Comparison of ENCODE assay signal across 27 cellular contexts in the genomic region with DNA sequence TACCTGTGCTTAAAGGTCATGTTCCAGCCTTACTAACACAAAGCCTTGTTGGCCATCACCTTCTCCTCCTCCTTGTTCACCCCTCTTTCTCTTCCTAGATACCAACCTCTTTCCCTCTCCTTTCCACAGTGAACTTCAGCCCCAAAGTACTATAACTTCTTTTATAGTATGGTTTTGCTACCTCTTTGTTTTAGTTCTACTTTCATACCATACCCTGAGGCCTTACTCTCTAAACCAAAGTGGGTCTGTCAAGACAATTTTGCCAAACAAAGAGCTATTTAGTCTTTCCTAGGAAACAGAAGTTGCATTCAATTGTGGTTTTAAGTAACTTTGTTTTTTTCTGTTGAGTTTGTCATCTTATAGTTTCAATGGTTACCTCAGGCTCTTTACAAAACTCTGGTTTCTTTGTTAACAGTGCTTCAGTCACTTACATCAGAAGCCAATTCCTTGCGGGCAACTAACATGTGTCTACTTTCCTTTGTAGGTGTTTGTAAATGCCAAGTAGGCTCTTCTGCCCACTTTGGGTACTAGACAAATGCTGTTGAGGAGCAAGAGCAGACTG.
A peak's percentile ranks its signal among the peaks of the same experiment; 100 is the strongest.
DNase-seq lines count a peak whose midpoint lies in the region; ATAC-seq, FAIRE-seq and TF ChIP-seq lines count a peak whose summit lies in the region.
"Had no signal": no experiment of that assay in that cellular context is flagged by ENCODE, and none has a peak within 500 bp of the region (broad histone marks: within the 10 kb centered on the region; RNA-seq: fewer than 3 reads in every experiment).

No MANE protein-coding gene starts in this region.

- FAIRE-seq in GM12878 (lab: Jason Lieb, UNC) = no peak

- dilution Hi-C loops in mammary epithelial cell (cut with HindIII; ENCODE audit: low sequenced_read_pairs) = no loop called here

- no peak for TF ChIP-seq POLR2A in GM12878 (IDR thresholded peaks at IDR 0.05; ENCODE audit: low read depth, low read length)

- DNase-seq in mammary epithelial cell (peak; percentile 85), MCF 10A (ENCODE audit: unreplicated experiment) (no peak), GM12878 (ENCODE audit: low read depth, low spot score) (no peak), NCI-H2029 treated with DMSO at 0.1 percent for 48 hours (lab: John Stamatoyannopoulos, UW) (no peak), NCI-H446 (lab: John Stamatoyannopoulos, UW) (no peak), osteocyte (ENCODE audit: extremely low spot score, unreplicated experiment) (no peak)
- DNase-seq: activated CD4-positive, CD25-positive, alpha-beta regulatory T cell treated with anti-CD3 and anti-CD28 coated beads, Interleukin-2, amount 50 U/mL, for 72 hours; activated CD8-positive, alpha-beta T cell treated with anti-CD3 and anti-CD28 coated beads for 36 hours; activated effector memory CD4-positive, alpha-beta T cell treated with Interleukin-2 at 50 U/mL for 16 hours; activated naive CD8-positive, alpha-beta T cell treated with anti-CD3 and anti-CD28 coated beads, Interleukin-2, amount 10 ng/mL, durations not matched to agents 7 days and 5 days; AML-193; CD8-positive, alpha-beta T cell; cerebellar nuclear complex; dorsolateral prefrontal cortex; hippocampal formation; KBM-7; left ventricle myocardium superior; mucosa of descending colon; NCI-H1092 treated with DMSO at 0.1 percent for 48 hours; NCI-H187 treated with DMSO at 0.1 percent for 48 hours; NCI-H226; NCI-H774; SW 1271 had no signal

- no peak for TF ChIP-seq RAD21 in GM12878 (IDR thresholded peaks at IDR 0.05; ENCODE audit: insufficient read depth, low read depth, low read length)

- H4K20me1 ChIP-seq in mammary epithelial cell (ENCODE audit: insufficient read depth, low read length) (no peaks in the 10 kb centered on the region), GM12878 (ENCODE audit: control insufficient read depth, insufficient read depth) (no peaks in the 10 kb centered on the region)

- peak overlapping the region; percentile 62 for H3K4me2 ChIP-seq in mammary epithelial cell (ENCODE audit: insufficient read depth, low read depth, low read length)
- no peak overlapping the region for H3K4me2 ChIP-seq in GM12878 (ENCODE audit: control insufficient read depth, insufficient read depth)

- H3K9ac ChIP-seq in mammary epithelial cell (ENCODE audit: insufficient read depth, low read length) = peak overlapping the region; percentile 50
- H3K9ac ChIP-seq in GM12878 (ENCODE audit: control insufficient read depth, insufficient read depth, low read length) = no peak overlapping the region

- H3K27me3 ChIP-seq in mammary epithelial cell (ENCODE audit: insufficient read depth, low read length) = no peaks in the 10 kb centered on the region
- H3K27me3 ChIP-seq in GM12878 (replicated peaks in 1 of 2; ENCODE audit: control insufficient read depth in 2 of 2, insufficient read depth in 2 of 2, low read length in 1 of 2) = no peaks in the 10 kb centered on the region
- H3K27me3 ChIP-seq: dorsolateral prefrontal cortex, tibial nerve had no signal

- H3K27ac Mint-ChIP-seq in MCF 10A (ENCODE audit: low read depth, unreplicated experiment) (no peak overlapping the region), osteocyte (ENCODE audit: unreplicated experiment) (no peak overlapping the region)
- H3K27ac Mint-ChIP-seq: activated CD8-positive, alpha-beta T cell treated with anti-CD3 and anti-CD28 coated beads for 36 hours; activated naive CD8-positive, alpha-beta T cell treated with anti-CD3 and anti-CD28 coated beads, Interleukin-2, amount 10 ng/mL, durations not matched to agents 7 days and 5 days; CD8-positive, alpha-beta T cell; stimulated activated naive CD8-positive, alpha-beta T cell treated with anti-CD3 and anti-CD28 coated beads, Interleukin-15, Interleukin-2, amounts not matched to agents 100 ng/mL and 50 ng/mL, for 24 hours had no signal

- in situ Hi-C loops in mammary epithelial cell (cut with MboI; ENCODE audit: low sequenced_read_pairs in 2 of 2) (loop anchor here in 1 of 2 donors (25.0 kb wide), 1 partner anchor 723 kb away; a partner anchor contains a TSS), GM12878 (cut with MboI) (no loop called here)

- peaks cover 9% of the 10 kb centered on the region for H3K4me1 Mint-ChIP-seq in MCF 10A (ENCODE audit: insufficient read depth, unreplicated experiment)
- no peaks in the 10 kb centered on the region for H3K4me1 Mint-ChIP-seq in osteocyte (ENCODE audit: unreplicated experiment)
- H3K4me1 Mint-ChIP-seq: activated naive CD8-positive, alpha-beta T cell treated with anti-CD3 and anti-CD28 coated beads, Interleukin-2, amount 10 ng/mL, durations not matched to agents 7 days and 5 days had no signal

- intact Hi-C loops in mammary epithelial cell (cut with micrococcal nuclease) = loop anchor here (5.0 to 10.0 kb wide), 2 partner anchors 58 to 265 kb away; no protein-coding TSS in a partner anchor
- intact Hi-C loops in MCF 10A (cut with micrococcal nuclease) = loop anchor here (2.0 to 10.0 kb wide), 2 partner anchors 105 to 929 kb away; no protein-coding TSS in a partner anchor
- intact Hi-C loops in GM12878 (cut with micrococcal nuclease; ENCODE audit: unreplicated experiment) = loop anchor here (2.0 to 5.0 kb wide), 2 partner anchors 768 to 929 kb away; no protein-coding TSS in a partner anchor

- POLR2A ChIA-PET in MCF 10A (lab: Yijun Ruan, JAX) (interaction anchor here (1.2 to 1.9 kb wide), 3 partner anchors 71 to 734 kb away, joined by 3 to 22 read pairs (median 4); a partner anchor contains a TSS), GM12878 (lab: Charles Lee) (no interaction called here)

- H3K4me3 Mint-ChIP-seq in MCF 10A (ENCODE audit: unreplicated experiment) (no peak overlapping the region), osteocyte (ENCODE audit: unreplicated experiment) (no peak overlapping the region)
- H3K4me3 Mint-ChIP-seq: activated CD8-positive, alpha-beta T cell treated with anti-CD3 and anti-CD28 coated beads for 36 hours; activated naive CD8-positive, alpha-beta T cell treated with anti-CD3 and anti-CD28 coated beads, Interleukin-2, amount 10 ng/mL, durations not matched to agents 7 days and 5 days; CD8-positive, alpha-beta T cell; stimulated activated naive CD8-positive, alpha-beta T cell treated with anti-CD3 and anti-CD28 coated beads, Interleukin-15, Interleukin-2, amounts not matched to agents 100 ng/mL and 50 ng/mL, for 24 hours had no signal

- BruUV-seq in mammary epithelial cell (replicated peaks; lab: Mats Ljungman, UMichigan) = no TSS peak
- no TSS peak for BruUV-seq in MCF 10A (replicated peaks; lab: Mats Ljungman, UMichigan)
- BruUV-seq in GM12878 (replicated peaks; lab: Mats Ljungman, UMichigan) = no TSS peak

- H3K4me1 ChIP-seq in mammary epithelial cell (ENCODE audit: insufficient read depth, low read length) = peaks cover 24% of the 10 kb centered on the region
- H3K4me1 ChIP-seq in GM12878 (ENCODE audit: control insufficient read depth, insufficient read depth, low read length) = no peaks in the 10 kb centered on the region
- H3K4me1 ChIP-seq in mesodermal cell (ENCODE audit: control insufficient read depth, insufficient read depth, low read length, poor library complexity, severe bottlenecking) = peaks cover 4% of the 10 kb centered on the region
- H3K4me1 ChIP-seq: tibial nerve had no signal

- H3K27ac ChIP-seq in mammary epithelial cell (ENCODE audit: insufficient read depth, low read depth, low read length) (peak overlapping the region; percentile 75), GM12878 (ENCODE audit: control insufficient read depth, insufficient read depth) (no peak overlapping the region), mesodermal cell (ENCODE audit: low read depth, low read length, severe bottlenecking) (peak overlapping the region; percentile 48)
- H3K27ac ChIP-seq: tibial nerve had no signal

- RAD21 ChIA-PET in GM12878 (lab: Charles Lee; ENCODE audit: unreplicated experiment) = interaction anchor here (0.9 to 1.5 kb wide), 4 partner anchors 90 to 767 kb away, joined by 3 to 6 read pairs (median 3); no protein-coding TSS in a partner anchor

- H3K36me3 Mint-ChIP-seq in MCF 10A (ENCODE audit: insufficient read depth, unreplicated experiment) = no peaks in the 10 kb centered on the region
- no peaks in the 10 kb centered on the region for H3K36me3 Mint-ChIP-seq in osteocyte (ENCODE audit: unreplicated experiment)
- H3K36me3 Mint-ChIP-seq: activated naive CD8-positive, alpha-beta T cell treated with anti-CD3 and anti-CD28 coated beads, Interleukin-2, amount 10 ng/mL, durations not matched to agents 7 days and 5 days; CD8-positive, alpha-beta T cell had no signal

- CTCF ChIA-PET in mammary epithelial cell (lab: Charles Lee; ENCODE audit: low non-redundant PET) = interaction anchor here (0.6 kb wide), 1 partner anchor 137 kb away, joined by 4 read pairs; no protein-coding TSS in a partner anchor
- CTCF ChIA-PET in MCF 10A (lab: Yijun Ruan, JAX) = interaction anchor here (0.6 to 1.5 kb wide), 6 partner anchors 73 to 767 kb away, joined by 3 to 7 read pairs (median 4); no protein-coding TSS in a partner anchor
- CTCF ChIA-PET in GM12878 (lab: Yijun Ruan, JAX) = interaction anchor here (0.9 to 3.2 kb wide), 7 partner anchors 10 to 768 kb away, joined by 3 to 15 read pairs (median 3); no protein-coding TSS in a partner anchor

- ATAC-seq in GM12878 (peak; percentile 60), GM21367 (IDR thresholded peaks at IDR 0.05; ENCODE audit: unreplicated experiment) (no peak)
- ATAC-seq: activated CD8-positive, alpha-beta T cell treated with anti-CD3 and anti-CD28 coated beads for 36 hours; CD8-positive, alpha-beta T cell; left ventricle myocardium superior; mucosa of descending colon had no signal

- H3K9me3 Mint-ChIP-seq in MCF 10A (ENCODE audit: unreplicated experiment) (no peaks in the 10 kb centered on the region), osteocyte (ENCODE audit: unreplicated experiment) (no peaks in the 10 kb centered on the region)
- H3K9me3 Mint-ChIP-seq: activated CD8-positive, alpha-beta T cell treated with anti-CD3 and anti-CD28 coated beads for 36 hours; activated naive CD8-positive, alpha-beta T cell treated with anti-CD3 and anti-CD28 coated beads, Interleukin-2, amount 10 ng/mL, durations not matched to agents 7 days and 5 days; CD8-positive, alpha-beta T cell; stimulated activated naive CD8-positive, alpha-beta T cell treated with anti-CD3 and anti-CD28 coated beads, Interleukin-15, Interleukin-2, amounts not matched to agents 100 ng/mL and 50 ng/mL, for 24 hours had no signal

- H3K36me3 ChIP-seq in mammary epithelial cell (ENCODE audit: insufficient read depth, low read length) (no peaks in the 10 kb centered on the region), GM12878 (ENCODE audit: control insufficient read depth in 2 of 2, insufficient read depth in 2 of 2, low read length in 1 of 2) (no peaks in the 10 kb centered on the region), mesodermal cell (ENCODE audit: control insufficient read depth, insufficient read depth, low read length) (no peaks in the 10 kb centered on the region)
- H3K36me3 ChIP-seq: tibial nerve had no signal

- no peaks in the 10 kb centered on the region for H3K27me3 Mint-ChIP-seq in MCF 10A (ENCODE audit: insufficient read depth, unreplicated experiment)
- H3K27me3 Mint-ChIP-seq in osteocyte (ENCODE audit: unreplicated experiment) = no peaks in the 10 kb centered on the region

- peak overlapping the region; percentile 63 for H2AFZ ChIP-seq in mammary epithelial cell (ENCODE audit: low read depth, low read length)
- H2AFZ ChIP-seq in GM12878 (ENCODE audit: control insufficient read depth, low read depth, low read length) = no peak overlapping the region

- TF ChIP-seq CTCF in mammary epithelial cell (conservative IDR thresholded peaks at IDR 0.05 in 1 of 2, IDR thresholded peaks at IDR 0.05 in 1 of 2; ENCODE audit: extremely low read depth in 1 of 2, insufficient read depth in 1 of 2, low read depth in 1 of 2, low read length in 2 of 2) (no peak), MCF 10A (IDR thresholded peaks at IDR 0.05; ENCODE audit: unreplicated experiment) (no peak), GM12878 (IDR thresholded peaks at IDR 0.05 in 2 of 3, conservative IDR thresholded peaks at IDR 0.05 in 1 of 3; ENCODE audit: control insufficient read depth in 2 of 3, extremely low read depth in 1 of 3, insufficient read depth in 1 of 3, low read depth in 3 of 3, low read length in 3 of 3) (no peak), osteocyte (IDR thresholded peaks at IDR 0.05) (no peak)

- no peaks in the 10 kb centered on the region for H3K9me3 ChIP-seq in mammary epithelial cell (replicated peaks; ENCODE audit: insufficient read depth, low read length)
- H3K9me3 ChIP-seq in GM12878 (replicated peaks; ENCODE audit: control insufficient read depth, insufficient read depth, low read length) = no peaks in the 10 kb centered on the region
- H3K9me3 ChIP-seq in mesodermal cell (ENCODE audit: control insufficient read depth, low read length) = no peaks in the 10 kb centered on the region
- H3K9me3 ChIP-seq: mucosa of descending colon, tibial nerve had no signal

- H3K4me3 ChIP-seq in mammary epithelial cell (replicated peaks in 1 of 3; ENCODE audit: insufficient read depth in 1 of 3, low read depth in 2 of 3, low read length in 3 of 3) (no peak overlapping the region), GM12878 (no peak overlapping the region), mesodermal cell (ENCODE audit: extremely low read depth, insufficient read depth, low read length, poor library complexity, severe bottlenecking) (no peak overlapping the region)
- H3K4me3 ChIP-seq: dorsolateral prefrontal cortex, mucosa of descending colon, tibial nerve had no signal

- no peaks in the 10 kb centered on the region for H3K79me2 ChIP-seq in mammary epithelial cell (ENCODE audit: insufficient read depth, low read length)
- H3K79me2 ChIP-seq in GM12878 (ENCODE audit: control insufficient read depth, insufficient read depth, low read length) = no peaks in the 10 kb centered on the region

- 0% methylated on average over 1 of the region's 1 CpG for WGBS in mammary epithelial cell (ENCODE audit: low coverage, missing lambda C conversion rate)
- 38% methylated on average over 1 of the region's 1 CpG for WGBS in GM12878 (ENCODE audit: insufficient coverage, insufficient replicate concordance, low lambda C conversion rate, missing lambda C conversion rate)
- 80% methylated on average over 1 of the region's 1 CpG; no CpG with 5 or more reads in 1 of the 2 experiments for WGBS in mesodermal cell (ENCODE audit: insufficient coverage in 2 of 2), 2 experiments

- SMC1A ChIA-PET in GM12878 (lab: Charles Lee; ENCODE audit: uncharacterized antibody, unreplicated experiment) = interaction anchor here (0.7 to 2.0 kb wide), 4 partner anchors 30 to 767 kb away, joined by 3 to 9 read pairs (median 4); no protein-coding TSS in a partner anchor

- no peak for TF ChIP-seq EP300 in GM12878 (IDR thresholded peaks at IDR 0.05; ENCODE audit: borderline replicate concordance in 1 of 2, control insufficient read depth in 1 of 2, low read depth in 2 of 2, low read length in 2 of 2)
